16 cellular contexts compared by ENCODE assay signal in genomic region chr14:68944162-68944561, GRCh38. TPM values are rescaled to one million over a fixed set of nuclear protein-coding genes. Genes with fewer than 3 reads are reported as not detected.
DNase-seq lines count a peak whose midpoint lies in the region; ATAC-seq, FAIRE-seq and TF ChIP-seq lines count a peak whose summit lies in the region.
"Had no signal": no experiment of that assay in that cellular context is flagged by ENCODE, and none has a peak within 500 bp of the region (broad histone marks: within the 10 kb centered on the region; RNA-seq: fewer than 3 reads in every experiment).

No MANE protein-coding gene starts in this region.

- no peak overlapping the region for H3K4me2 ChIP-seq in HepG2 (ENCODE audit: low read depth, low read length)

- peaks cover 94% of the 10 kb centered on the region for H3K79me2 ChIP-seq in HepG2 (ENCODE audit: insufficient read depth, low read length)

- intact Hi-C loops in esophagus squamous epithelium (cut with DNase I) (loop anchor here (5.0 kb wide), 1 partner anchor 33 kb away; the partner anchor contains the start of gene ACTN1), HepG2 (cut with micrococcal nuclease; ENCODE audit: unreplicated experiment) (no loop called here)

- H3K4me3 ChIP-seq in esophagus squamous epithelium: no peak overlapping the region
- H3K4me3 ChIP-seq in rectal smooth muscle tissue (ENCODE audit: low read length): no peak overlapping the region
- no peak overlapping the region for H3K4me3 ChIP-seq in upper lobe of left lung
- no peak overlapping the region for H3K4me3 ChIP-seq in HepG2 (replicated peaks in 1 of 3; ENCODE audit: insufficient read depth in 1 of 3, low read depth in 2 of 3, low read length in 3 of 3)
- H3K4me3 ChIP-seq: pancreas, SK-N-MC had no signal

- H3K9ac ChIP-seq in rectal smooth muscle tissue (ENCODE audit: low read length): no peak overlapping the region
- H3K9ac ChIP-seq in HepG2 (ENCODE audit: insufficient read depth, low read depth, low read length): no peak overlapping the region

- H4K20me1 ChIP-seq in HepG2 (ENCODE audit: insufficient read depth, low read length): peaks cover 47% of the 10 kb centered on the region

- H3K36me3 ChIP-seq in esophagus squamous epithelium (no peaks in the 10 kb centered on the region), rectal smooth muscle tissue (ENCODE audit: control insufficient read depth, insufficient read depth, low read length) (no peaks in the 10 kb centered on the region), upper lobe of left lung (no peaks in the 10 kb centered on the region), HepG2 (replicated peaks in 1 of 2; ENCODE audit: control insufficient read depth in 1 of 2, insufficient read depth in 2 of 2, low read length in 2 of 2) (peaks cover 12 to 21% of the 10 kb centered on the region in 2 experiments; a peak in 4 of 5 replicates)
- H3K36me3 ChIP-seq: pancreas, WERI-Rb-1 had no signal

- H3K27me3 ChIP-seq in esophagus squamous epithelium (no peaks in the 10 kb centered on the region), rectal smooth muscle tissue (ENCODE audit: control insufficient read depth, insufficient read depth, low read length) (no peaks in the 10 kb centered on the region), upper lobe of left lung (no peaks in the 10 kb centered on the region), HepG2 (ENCODE audit: control insufficient read depth in 1 of 2, insufficient read depth in 2 of 2, low read length in 2 of 2) (no peaks in the 10 kb centered on the region)
- H3K27me3 ChIP-seq: pancreas had no signal

- 62 to 83% methylated on average over 1 to 6 of the region's 6 CpGs for WGBS in esophagus squamous epithelium, 2 donors
- 84 to 90% methylated on average over 6 of the region's 6 CpGs for WGBS in upper lobe of left lung, 2 donors
- WGBS in HepG2 (ENCODE audit: low lambda C conversion rate): 98% methylated on average over 6 of the region's 6 CpGs

- TF ChIP-seq CTCF in C4-2B (conservative IDR thresholded peaks at IDR 0.05) (no peak), VCaP (conservative IDR thresholded peaks at IDR 0.05) (no peak), esophagus squamous epithelium (IDR thresholded peaks at IDR 0.05) (no peak), upper lobe of left lung (IDR thresholded peaks at IDR 0.05) (no peak), HepG2 (CRISPR knock-in tag; IDR thresholded peaks at IDR 0.05) (no peak)

- H3K27ac Mint-ChIP-seq in activated naive CD4-positive, alpha-beta T cell treated with anti-CD3 and anti-CD28 coated beads, Interleukin-2, amount 50 U/mL, for 72 hours: no peak overlapping the region

- no peaks in the 10 kb centered on the region for H3K9me3 Mint-ChIP-seq in activated naive CD4-positive, alpha-beta T cell treated with anti-CD3 and anti-CD28 coated beads, Interleukin-2, amount 50 U/mL, for 72 hours

- in situ Hi-C loops in HepG2 (cut with HindIII; ENCODE audit: extremely low pct_ligation_motif_present, low pct_unique_long_range_greater_than_20kb): loop anchor here (5.0 kb wide), 1 partner anchor 33 kb away; the partner anchor contains the start of gene ACTN1

- ATAC-seq in activated naive CD4-positive, alpha-beta T cell treated with anti-CD3 and anti-CD28 coated beads, Interleukin-2, amount 50 U/mL, for 72 hours: no peak
- no peak for ATAC-seq in upper lobe of left lung (ENCODE audit: low FRiP score in 2 of 2)
- no peak for ATAC-seq in HepG2
- ATAC-seq: pancreas had no signal

- H3K9me3 ChIP-seq in esophagus squamous epithelium (no peaks in the 10 kb centered on the region), upper lobe of left lung (no peaks in the 10 kb centered on the region), HepG2 (ENCODE audit: low read length) (no peaks in the 10 kb centered on the region)
- H3K9me3 ChIP-seq: pancreas had no signal

- no peak overlapping the region for H2AFZ ChIP-seq in HepG2 (ENCODE audit: low read length)

- no peak for FAIRE-seq in HepG2 (lab: Jason Lieb, UNC)
- FAIRE-seq: pancreas had no signal

- CTCF ChIA-PET in HepG2 (lab: Yijun Ruan, JAX; ENCODE audit: low intra/inter-chr PET ratio, low total read pairs): no interaction called here

- TF ChIP-seq POLR2A in esophagus squamous epithelium (IDR thresholded peaks at IDR 0.05) (no peak), upper lobe of left lung (IDR thresholded peaks at IDR 0.05) (no peak), HepG2 (IDR thresholded peaks at IDR 0.05; ENCODE audit: insufficient read depth in 1 of 2, low read depth in 2 of 2, low read length in 2 of 2) (no peak)

- H3K36me3 Mint-ChIP-seq in activated naive CD4-positive, alpha-beta T cell treated with anti-CD3 and anti-CD28 coated beads, Interleukin-2, amount 50 U/mL, for 72 hours: no peaks in the 10 kb centered on the region

- H3K27ac ChIP-seq in C4-2B: 0 out of 2 replicates have a peak overlapping the region, but pooled peaks have one; percentile 6
- H3K27ac ChIP-seq in VCaP: peak overlapping the region; percentile 1; the same call in 1 of the 2 replicates
- H3K27ac ChIP-seq in esophagus squamous epithelium: peak overlapping the region; percentile 55 to 93 (median 82)
- H3K27ac ChIP-seq in rectal smooth muscle tissue (ENCODE audit: low read depth, low read length): peak overlapping the region; percentile 97
- peak overlapping the region in 1 of 4 donors; percentile 40 for H3K27ac ChIP-seq in upper lobe of left lung
- H3K27ac ChIP-seq in HepG2 (ENCODE audit: extremely low read length, insufficient read depth, low read length): no peak overlapping the region
- H3K27ac ChIP-seq: SK-N-MC, WERI-Rb-1 had no signal

- TF ChIP-seq EP300 in upper lobe of left lung (IDR thresholded peaks at IDR 0.05) (no peak), HepG2 (IDR thresholded peaks at IDR 0.05; ENCODE audit: low read depth in 2 of 2, low read length in 2 of 2) (no peak), HepG2 (CRISPR knock-in tag; IDR thresholded peaks at IDR 0.05; ENCODE audit: borderline replicate concordance) (no peak)

- no peak for TF ChIP-seq RAD21 in HepG2 (CRISPR knock-in tag; IDR thresholded peaks at IDR 0.05)

- DNase-seq in esophagus squamous epithelium (lab: John Stamatoyannopoulos, UW): no peak
- DNase-seq in activated naive CD4-positive, alpha-beta T cell treated with anti-CD3 and anti-CD28 coated beads, Interleukin-2, amount 50 U/mL, for 72 hours (ENCODE audit: low spot score in 2 of 2): no peak
- DNase-seq in upper lobe of left lung: no peak
- no peak for DNase-seq in HepG2 (ENCODE audit: low spot score)
- no peak for DNase-seq in NCI-H1092 treated with DMSO at 0.1 percent for 48 hours (lab: John Stamatoyannopoulos, UW)
- DNase-seq: effector CD8-positive, alpha-beta T cell; KBM-7; NCI-H2029 treated with DMSO at 0.1 percent for 48 hours; pancreas; stimulated activated CD4-positive, alpha-beta T cell treated with anti-CD3 and anti-CD28 coated beads, Interleukin-4, amount 100 ng/mL, for 24 hours; stimulated activated naive CD4-positive, alpha-beta T cell treated with Interleukin-2 at 50 U/mL for 16 hours; WERI-Rb-1 had no signal

- BruUV-seq in HepG2 (replicated peaks; lab: Mats Ljungman, UMichigan): no TSS peak

- peaks cover 82 to 100% (median 96%) of the 10 kb centered on the region in 3 donors for H3K4me1 ChIP-seq in esophagus squamous epithelium
- H3K4me1 ChIP-seq in rectal smooth muscle tissue (ENCODE audit: control insufficient read depth, insufficient read depth, low read length): peaks cover 94% of the 10 kb centered on the region
- H3K4me1 ChIP-seq in upper lobe of left lung: peaks cover 39 to 79% (median 52%) of the 10 kb centered on the region in 4 donors
- peaks cover 97% of the 10 kb centered on the region for H3K4me1 ChIP-seq in HepG2 (ENCODE audit: insufficient read depth, low read length)

- POLR2A ChIA-PET in HepG2 (lab: Yijun Ruan, JAX): interaction anchor here (1.0 kb wide), 1 partner anchor 36 kb away, joined by 3 read pairs; no protein-coding TSS in a partner anchor

RNA-seq across cellular contexts. Expression of gene ACTN1, which starts 34.9 kb away (rescaled TPM):
- total RNA-seq in esophagus squamous epithelium (100 to 1,000 TPM; 118 to 145 (median 131) TPM), upper lobe of left lung (100 to 1,000 TPM; 117 to 195 (median 157) TPM), HepG2 (2016; rRNA removed; fragmentation: Illumina TruSeq; extraction: Trizol) (58.6 and 62.4 TPM in 2 replicates)
- 100 to 1,000 TPM; 106 to 120 TPM for total RNA-seq in activated naive CD4-positive, alpha-beta T cell treated with anti-CD3 and anti-CD28 coated beads, Interleukin-2, amount 50 U/mL, for 72 hours
- 9.6 and 10.7 TPM in 2 replicates for total RNA-seq in HepG2 (2016; cell fraction: cytosol; rRNA removed; fragmentation: Illumina TruSeq; extraction: Trizol; ENCODE audit: low read depth)
- 55.0 and 63.6 TPM in 2 replicates for total RNA-seq in HepG2 (2016; cell fraction: insoluble cytoplasmic fraction; rRNA removed; fragmentation: Illumina TruSeq; extraction: Trizol)
- 25.2 and 28.3 TPM in 2 replicates for total RNA-seq in HepG2 (2016; cell fraction: membrane; rRNA removed; fragmentation: Illumina TruSeq; extraction: Trizol)
- 62.9 and 75.6 TPM in 2 replicates for total RNA-seq in HepG2 (2016; cell fraction: nucleus; rRNA removed; fragmentation: Illumina TruSeq; extraction: Trizol)
- polyA plus RNA-seq in HepG2 (2011; rRNA removed): 152 and 162 TPM in 2 replicates
- 97.7 and 136 TPM in 2 replicates for polyA plus RNA-seq in HepG2 (2011; cell fraction: cytosol; rRNA removed)
- 162 and 195 TPM in 2 replicates for polyA plus RNA-seq in HepG2 (2011; cell fraction: nucleus; rRNA removed)
- polyA plus RNA-seq in HepG2 (2012): 109 and 118 TPM in 2 replicates
- polyA plus RNA-seq in HepG2 (2016; cell fraction: cytosol; fragmentation: Illumina TruSeq; extraction: Trizol; ENCODE audit: low read depth): 8.0 and 10.4 TPM in 2 replicates
- polyA plus RNA-seq in HepG2 (2016; cell fraction: insoluble cytoplasmic fraction; fragmentation: Illumina TruSeq; extraction: Trizol; ENCODE audit: low read depth): 67.9 and 88.1 TPM in 2 replicates
- 15.3 and 18.8 TPM in 2 replicates for polyA plus RNA-seq in HepG2 (2016; cell fraction: membrane; fragmentation: Illumina TruSeq; extraction: Trizol; ENCODE audit: low read depth)
- 91.6 and 93.8 TPM in 2 replicates for polyA plus RNA-seq in HepG2 (2016; cell fraction: nucleus; fragmentation: Illumina TruSeq; extraction: Trizol; ENCODE audit: insufficient read depth, low read depth)
- 144 and 214 TPM in 2 replicates for polyA minus RNA-seq in HepG2 (2011; rRNA and poly(A)+ RNA removed; ENCODE audit: low replicate concordance)
- 167 and 168 TPM in 2 replicates for polyA minus RNA-seq in HepG2 (2011; cell fraction: cytosol; rRNA and poly(A)+ RNA removed)
- polyA minus RNA-seq in HepG2 (2011; cell fraction: nucleus; rRNA and poly(A)+ RNA removed): 119 and 126 TPM in 2 replicates
